7 cellular contexts compared by ENCODE assay signal in the genomic region with DNA sequence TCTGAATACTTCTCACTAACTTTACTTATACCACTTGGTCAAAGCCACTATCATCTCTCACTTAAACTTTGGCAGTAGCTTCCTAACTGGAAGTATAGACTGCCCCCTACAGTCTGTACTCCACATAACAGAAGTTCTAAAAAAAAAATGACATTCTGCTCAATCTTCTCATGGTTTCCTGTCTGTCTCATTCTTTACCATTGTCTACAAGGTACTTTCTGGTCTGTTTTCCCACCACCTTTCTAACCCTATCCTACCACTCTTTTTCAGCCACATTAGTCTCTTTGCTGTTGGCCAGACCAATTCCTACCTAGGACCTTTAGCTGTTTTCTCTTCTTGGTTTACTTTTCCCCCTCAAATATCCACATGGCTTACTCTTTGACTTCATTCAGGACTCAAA. TPM values are rescaled to one million over a fixed set of nuclear protein-coding genes. Genes with fewer than 3 reads are reported as not detected.
A peak's percentile ranks its signal among the peaks of the same experiment; 100 is the strongest.
DNase-seq lines count a peak whose midpoint lies in the region; TF ChIP-seq lines count a peak whose summit lies in the region.

No MANE protein-coding gene starts in this region.

- no peak overlapping the region for H2AFZ ChIP-seq in parathyroid adenoma

- no peak overlapping the region for H3K4me2 ChIP-seq in parathyroid adenoma (ENCODE audit: low read length)

- no peaks in the 10 kb centered on the region for H3K27me3 ChIP-seq in parathyroid adenoma (ENCODE audit: control insufficient read depth, insufficient read depth, low read length)

- no peak overlapping the region for H3K27ac ChIP-seq in parathyroid adenoma

- no peak overlapping the region for H3K9ac ChIP-seq in parathyroid adenoma

- H3K79me2 ChIP-seq in parathyroid adenoma, result peaks cover 5% of the 10 kb centered on the region

- peak; percentile 69 for TF ChIP-seq CTCF in fibroblast of mammary gland (conservative IDR thresholded peaks at IDR 0.05; ENCODE audit: control insufficient read depth, insufficient read depth, low read depth, low read length)
- TF ChIP-seq CTCF in parathyroid adenoma (IDR thresholded peaks at IDR 0.05), result peak; percentile 65

- no peaks in the 10 kb centered on the region for H3K9me3 ChIP-seq in parathyroid adenoma (ENCODE audit: control insufficient read depth, low read length)

- H3K36me3 ChIP-seq in parathyroid adenoma (ENCODE audit: control insufficient read depth, insufficient read depth, low read length), result no peaks in the 10 kb centered on the region

- no peaks in the 10 kb centered on the region for H3K4me1 ChIP-seq in parathyroid adenoma

- peak; percentile 55 for DNase-seq in EH (ENCODE audit: low read depth)
- DNase-seq in GM19238 (ENCODE audit: insufficient read length, low spot score), result peak; percentile 5
- peak; percentile 74 for DNase-seq in HT1080 (ENCODE audit: low read depth)
- peak; percentile 16 for DNase-seq in SW480 (ENCODE audit: low spot score)
- peak; percentile 67 for DNase-seq in fibroblast of mammary gland (ENCODE audit: low read depth)
- DNase-seq in GF-D8 (lab: John Stamatoyannopoulos, UW), result no peak

- H3K4me3 ChIP-seq in fibroblast of mammary gland (ENCODE audit: control insufficient read depth, low read depth, low read length) (no peak overlapping the region), parathyroid adenoma (ENCODE audit: low read depth, low read length) (no peak overlapping the region)

RNA-seq across cellular contexts. Expression of a gene that starts 14.7 kb away (rescaled TPM):
- total RNA-seq in HT1080 (2014; rRNA removed; shearing (Covaris generic)), result 49.5 and 79.3 TPM in 2 replicates
- polyA plus RNA-seq in HT1080 (2015; cell fraction: cytosol; rRNA removed), result 42.1 and 51.0 TPM in 2 replicates
- polyA plus RNA-seq in HT1080 (2015; cell fraction: nucleus; rRNA removed), result 109 and 112 TPM in 2 replicates
